In the genomic region with DNA sequence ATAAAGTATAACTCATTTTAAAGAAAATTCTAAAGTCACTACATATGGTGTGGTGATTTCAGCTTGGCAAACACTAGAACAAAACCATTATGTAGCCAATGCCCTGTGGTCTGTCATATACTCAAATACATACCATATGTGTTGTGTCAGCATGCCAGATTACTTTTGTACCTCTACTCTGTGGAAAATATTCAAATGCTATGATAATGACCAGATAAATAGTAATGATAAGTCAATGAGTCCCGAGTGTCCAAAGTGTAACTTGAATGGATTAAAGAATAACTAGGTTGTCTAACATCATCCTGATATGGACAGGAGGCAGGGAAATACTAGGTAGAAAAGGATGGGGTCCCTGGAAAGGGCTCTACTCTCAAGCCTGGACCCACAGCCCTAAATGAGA, we compare ENCODE assay signal across 15 cellular contexts. TPM values are rescaled to one million over a fixed set of nuclear protein-coding genes. Genes with fewer than 3 reads are reported as not detected.
DNase-seq lines count a peak whose midpoint lies in the region; ATAC-seq and TF ChIP-seq lines count a peak whose summit lies in the region.
"Had no signal": no experiment of that assay in that cellular context is flagged by ENCODE, and none has a peak within 500 bp of the region (broad histone marks: within the 10 kb centered on the region; RNA-seq: fewer than 3 reads in every experiment).

No MANE protein-coding gene starts in this region.

- H3K4me3 Mint-ChIP-seq in activated naive CD8-positive, alpha-beta T cell = no peak overlapping the region
- H3K4me3 Mint-ChIP-seq in activated naive CD8-positive, alpha-beta T cell treated with anti-CD3 and anti-CD28 coated beads, Interleukin-2, amount 50 U/mL, for 24 hours = no peak overlapping the region
- no peak overlapping the region for H3K4me3 Mint-ChIP-seq in HFFc6

- H3K27ac Mint-ChIP-seq in activated naive CD8-positive, alpha-beta T cell = peak overlapping the region; percentile 23
- H3K27ac Mint-ChIP-seq in activated naive CD8-positive, alpha-beta T cell treated with anti-CD3 and anti-CD28 coated beads, Interleukin-2, amount 50 U/mL, for 24 hours = no peak overlapping the region
- no peak overlapping the region for H3K27ac Mint-ChIP-seq in HFFc6

- H3K4me1 Mint-ChIP-seq in activated naive CD8-positive, alpha-beta T cell (ENCODE audit: low read depth) = peaks cover 69% of the 10 kb centered on the region
- H3K4me1 Mint-ChIP-seq in activated naive CD8-positive, alpha-beta T cell treated with anti-CD3 and anti-CD28 coated beads, Interleukin-2, amount 50 U/mL, for 24 hours = peaks cover 53% of the 10 kb centered on the region
- H3K4me1 Mint-ChIP-seq in HFFc6 (ENCODE audit: low read depth) = peaks cover 21% of the 10 kb centered on the region

- no peak overlapping the region for H3K4me3 ChIP-seq in ascending aorta
- H3K4me3 ChIP-seq: A549, Peyer's patch, SJSA1 had no signal

- no peak for ATAC-seq in activated naive CD8-positive, alpha-beta T cell treated with anti-CD3 and anti-CD28 coated beads, Interleukin-2, amount 50 U/mL, for 24 hours
- peak; percentile 60 for ATAC-seq in left lobe of liver
- ATAC-seq in HG03439 (IDR thresholded peaks at IDR 0.05; ENCODE audit: unreplicated experiment) = no peak
- no peak for ATAC-seq in GM19324 (IDR thresholded peaks at IDR 0.05; ENCODE audit: low FRiP score, unreplicated experiment)
- ATAC-seq: A549 had no signal

- H3K9me3 Mint-ChIP-seq in activated naive CD8-positive, alpha-beta T cell (ENCODE audit: low read depth) = no peaks in the 10 kb centered on the region
- peaks cover 14% of the 10 kb centered on the region for H3K9me3 Mint-ChIP-seq in activated naive CD8-positive, alpha-beta T cell treated with anti-CD3 and anti-CD28 coated beads, Interleukin-2, amount 50 U/mL, for 24 hours
- peaks cover 13% of the 10 kb centered on the region; the same call in 1 of the 2 replicates for H3K9me3 Mint-ChIP-seq in HFFc6

- no peaks in the 10 kb centered on the region for H3K36me3 ChIP-seq in ascending aorta
- H3K36me3 ChIP-seq: Peyer's patch, SJSA1 had no signal

- H3K27ac ChIP-seq in ascending aorta = no peak overlapping the region
- H3K27ac ChIP-seq: SJSA1 had no signal

- H3K27me3 Mint-ChIP-seq in activated naive CD8-positive, alpha-beta T cell = no peaks in the 10 kb centered on the region
- no peaks in the 10 kb centered on the region for H3K27me3 Mint-ChIP-seq in activated naive CD8-positive, alpha-beta T cell treated with anti-CD3 and anti-CD28 coated beads, Interleukin-2, amount 50 U/mL, for 24 hours
- peaks cover 5% of the 10 kb centered on the region for H3K27me3 Mint-ChIP-seq in HFFc6 (ENCODE audit: insufficient read depth)

- no peaks in the 10 kb centered on the region for H3K27me3 ChIP-seq in ascending aorta
- H3K27me3 ChIP-seq: Peyer's patch, SJSA1 had no signal

- DNase-seq in activated naive CD8-positive, alpha-beta T cell treated with anti-CD3 and anti-CD28 coated beads, Interleukin-2, amount 50 U/mL, for 24 hours = no peak
- peak; percentile 5 for DNase-seq in HFFc6
- no peak for DNase-seq in left lobe of liver (ENCODE audit: low spot score)
- no peak for DNase-seq in ascending aorta (ENCODE audit: low spot score in 2 of 2)
- DNase-seq: DMS79, H7, KBM-7, NCI-H1105, NCI-H2081 had no signal

- H3K9me3 ChIP-seq in ascending aorta = no peaks in the 10 kb centered on the region
- H3K9me3 ChIP-seq: Peyer's patch, SJSA1 had no signal

- intact Hi-C loops in ascending aorta (cut with DNase I) = no loop called here

- TF ChIP-seq CTCF in HFFc6 (IDR thresholded peaks at IDR 0.05) (no peak), ascending aorta (IDR thresholded peaks at IDR 0.05) (no peak)

- no peaks in the 10 kb centered on the region for H3K4me1 ChIP-seq in ascending aorta

- H3K36me3 Mint-ChIP-seq in activated naive CD8-positive, alpha-beta T cell = peaks cover 12% of the 10 kb centered on the region
- H3K36me3 Mint-ChIP-seq in activated naive CD8-positive, alpha-beta T cell treated with anti-CD3 and anti-CD28 coated beads, Interleukin-2, amount 50 U/mL, for 24 hours (ENCODE audit: low read depth) = peaks cover 2% of the 10 kb centered on the region
- no peaks in the 10 kb centered on the region for H3K36me3 Mint-ChIP-seq in HFFc6 (ENCODE audit: low read depth)

RNA-seq across cellular contexts. Expression of gene IL6ST, which starts 58.0 kb away (rescaled TPM):
- total RNA-seq in HFFc6 (2021; fragmentation: NEBNext Ultra II Directional; extraction: Animal tissue kit (Norgen Biotek cat#: 25700)) = 100 to 1,000 TPM; 187 to 265 (median 216) TPM
- total RNA-seq in left lobe of liver (154 TPM), ascending aorta (192 TPM)
